ENCODE assay signal across 12 cellular contexts in genomic region chr6:136784271-136784664, GRCh38. TPM values are rescaled to one million over a fixed set of nuclear protein-coding genes. Genes with fewer than 3 reads are reported as not detected.
DNase-seq lines count a peak whose midpoint lies in the region; ATAC-seq and TF ChIP-seq lines count a peak whose summit lies in the region.
"Had no signal": no experiment of that assay in that cellular context is flagged by ENCODE, and none has a peak within 500 bp of the region (broad histone marks: within the 10 kb centered on the region; RNA-seq: fewer than 3 reads in every experiment).

No MANE protein-coding gene starts in this region.

- peak overlapping the region; percentile 71 to 91 (median 90) for H3K27ac Mint-ChIP-seq in CD4-positive, CD25-positive, alpha-beta regulatory T cell
- H3K27ac Mint-ChIP-seq in HFFc6: peak overlapping the region; percentile 69
- no peak overlapping the region for H3K27ac Mint-ChIP-seq in activated naive CD8-positive, alpha-beta T cell treated with anti-CD3 and anti-CD28 coated beads for 36 hours
- H3K27ac Mint-ChIP-seq in naive thymus-derived CD4-positive, alpha-beta T cell: peak overlapping the region in 3 of 9 donors; percentile 66 to 84 (median 76)
- H3K27ac Mint-ChIP-seq: mesothelial cell of epicardium had no signal

- no peaks in the 10 kb centered on the region for H3K27me3 ChIP-seq in CD4-positive, CD25-positive, alpha-beta regulatory T cell (ENCODE audit: control insufficient read depth, insufficient read depth, low read length)
- H3K27me3 ChIP-seq in naive thymus-derived CD4-positive, alpha-beta T cell (ENCODE audit: control insufficient read depth in 2 of 2, insufficient read depth in 2 of 2, low read length in 2 of 2): no peaks in the 10 kb centered on the region

- in situ Hi-C loops in KBM-7 (cut with MboI; ENCODE audit: low pct_unique_long_range_greater_than_20kb, low sequenced_read_pairs): loop anchor here (25.0 kb wide), 1 partner anchor 422 kb away; no protein-coding TSS in a partner anchor

- peaks cover 81% of the 10 kb centered on the region for H3K4me1 ChIP-seq in CD4-positive, CD25-positive, alpha-beta regulatory T cell (ENCODE audit: control insufficient read depth, insufficient read depth, low read length, poor library complexity, severe bottlenecking)
- peaks cover 38 to 62% of the 10 kb centered on the region in 2 donors for H3K4me1 ChIP-seq in naive thymus-derived CD4-positive, alpha-beta T cell (ENCODE audit: control insufficient read depth in 2 of 2, insufficient read depth in 2 of 2, low read length in 2 of 2)

- no peaks in the 10 kb centered on the region for H3K27me3 Mint-ChIP-seq in CD4-positive, CD25-positive, alpha-beta regulatory T cell
- no peaks in the 10 kb centered on the region; the same call in 1 of the 2 replicates for H3K27me3 Mint-ChIP-seq in HFFc6 (ENCODE audit: insufficient read depth)
- no peaks in the 10 kb centered on the region for H3K27me3 Mint-ChIP-seq in activated naive CD8-positive, alpha-beta T cell treated with anti-CD3 and anti-CD28 coated beads for 36 hours
- no peaks in the 10 kb centered on the region for H3K27me3 Mint-ChIP-seq in naive thymus-derived CD4-positive, alpha-beta T cell

- no peak for ATAC-seq in CD4-positive, CD25-positive, alpha-beta regulatory T cell (ENCODE audit: low read depth in 2 of 2)
- no peak for ATAC-seq in naive thymus-derived CD4-positive, alpha-beta T cell

- H3K4me3 ChIP-seq in CD4-positive, CD25-positive, alpha-beta regulatory T cell (ENCODE audit: low read depth, low read length): peak overlapping the region; percentile 51
- peak overlapping the region; percentile 31 for H3K4me3 ChIP-seq in naive thymus-derived CD4-positive, alpha-beta T cell (ENCODE audit: low read length)

- H3K36me3 ChIP-seq in CD4-positive, CD25-positive, alpha-beta regulatory T cell (ENCODE audit: control insufficient read depth, insufficient read depth, low read length): peaks cover 5% of the 10 kb centered on the region
- no peaks in the 10 kb centered on the region for H3K36me3 ChIP-seq in naive thymus-derived CD4-positive, alpha-beta T cell (ENCODE audit: control insufficient read depth in 2 of 3, insufficient read depth in 3 of 3, low read length in 3 of 3)

- intact Hi-C loops in naive thymus-derived CD4-positive, alpha-beta T cell (cut with micrococcal nuclease): no loop called here

- CTCF ChIA-PET in naive thymus-derived CD4-positive, alpha-beta T cell (lab: Charles Lee): interaction anchor here (1.9 kb wide), 1 partner anchor 8 kb away, joined by 11 read pairs; the partner anchor contains the start of gene MAP3K5

- peaks cover 27% of the 10 kb centered on the region for H3K36me3 Mint-ChIP-seq in CD4-positive, CD25-positive, alpha-beta regulatory T cell
- H3K36me3 Mint-ChIP-seq in HFFc6 (ENCODE audit: low read depth): peaks cover 17% of the 10 kb centered on the region
- H3K36me3 Mint-ChIP-seq in activated naive CD8-positive, alpha-beta T cell treated with anti-CD3 and anti-CD28 coated beads for 36 hours: peaks cover 16% of the 10 kb centered on the region
- H3K36me3 Mint-ChIP-seq in naive thymus-derived CD4-positive, alpha-beta T cell: peaks cover 0 to 42% (median 0%) of the 10 kb centered on the region in 5 donors

- POLR2A ChIA-PET in naive thymus-derived CD4-positive, alpha-beta T cell (lab: Charles Lee): interaction anchor here (0.8 to 1.5 kb wide), 3 partner anchors 8 to 68 kb away, joined by 3 to 6 read pairs (median 5); partner anchors contain the start of gene MAP3K5

- H3K9me3 Mint-ChIP-seq in CD4-positive, CD25-positive, alpha-beta regulatory T cell: peaks cover 0 to 3% (median 0%) of the 10 kb centered on the region in 7 donors
- H3K9me3 Mint-ChIP-seq in HFFc6: no peaks in the 10 kb centered on the region
- no peaks in the 10 kb centered on the region for H3K9me3 Mint-ChIP-seq in activated naive CD8-positive, alpha-beta T cell treated with anti-CD3 and anti-CD28 coated beads for 36 hours
- H3K9me3 Mint-ChIP-seq in naive thymus-derived CD4-positive, alpha-beta T cell: peaks cover 0 to 5% (median 0%) of the 10 kb centered on the region in 11 donors

- peak overlapping the region; percentile 99 for H3K27ac ChIP-seq in CD4-positive, CD25-positive, alpha-beta regulatory T cell (ENCODE audit: insufficient read depth, low read length, poor library complexity, severe bottlenecking)
- H3K27ac ChIP-seq in naive thymus-derived CD4-positive, alpha-beta T cell (ENCODE audit: low read depth, low read length): no peak overlapping the region

- peak overlapping the region; percentile 76 to 87 (median 80) for H3K4me3 Mint-ChIP-seq in CD4-positive, CD25-positive, alpha-beta regulatory T cell
- H3K4me3 Mint-ChIP-seq in HFFc6: no peak overlapping the region
- peak overlapping the region; percentile 30 for H3K4me3 Mint-ChIP-seq in activated naive CD8-positive, alpha-beta T cell treated with anti-CD3 and anti-CD28 coated beads for 36 hours
- peak overlapping the region in 8 of 10 donors; percentile 52 to 85 (median 58) for H3K4me3 Mint-ChIP-seq in naive thymus-derived CD4-positive, alpha-beta T cell
- H3K4me3 Mint-ChIP-seq: mesothelial cell of epicardium had no signal

- TF ChIP-seq CTCF in HFFc6 (IDR thresholded peaks at IDR 0.05): no peak

- no peak for DNase-seq in CD4-positive, CD25-positive, alpha-beta regulatory T cell
- no peak for DNase-seq in HFFc6
- no peak for DNase-seq in activated naive CD8-positive, alpha-beta T cell treated with anti-CD3 and anti-CD28 coated beads for 36 hours
- no peak for DNase-seq in naive thymus-derived CD4-positive, alpha-beta T cell
- DNase-seq in SKM-1 treated with dmso at 0.1 percent for 144 hours (lab: John Stamatoyannopoulos, UW; ENCODE audit: unreplicated experiment): no peak
- no peak for DNase-seq in KBM-7
- DNase-seq in ureter (ENCODE audit: low spot score): no peak
- no peak for DNase-seq in NCI-H2081 treated with DMSO at 0.1 percent for 48 hours (lab: John Stamatoyannopoulos, UW)
- DNase-seq: activated gamma-delta T cell, dermis blood vessel endothelial cell, NCI-H2081 had no signal

- peaks cover 43 to 93% (median 75%) of the 10 kb centered on the region in 4 donors for H3K4me1 Mint-ChIP-seq in CD4-positive, CD25-positive, alpha-beta regulatory T cell
- H3K4me1 Mint-ChIP-seq in HFFc6 (ENCODE audit: low read depth): peaks cover 64% of the 10 kb centered on the region
- H3K4me1 Mint-ChIP-seq in activated naive CD8-positive, alpha-beta T cell treated with anti-CD3 and anti-CD28 coated beads for 36 hours: peaks cover 56% of the 10 kb centered on the region
- peaks cover 53 to 80% (median 66%) of the 10 kb centered on the region in 7 donors for H3K4me1 Mint-ChIP-seq in naive thymus-derived CD4-positive, alpha-beta T cell

- no peaks in the 10 kb centered on the region for H3K9me3 ChIP-seq in CD4-positive, CD25-positive, alpha-beta regulatory T cell (ENCODE audit: control insufficient read depth in 2 of 2, low read length in 2 of 2)
- H3K9me3 ChIP-seq in naive thymus-derived CD4-positive, alpha-beta T cell (ENCODE audit: control insufficient read depth in 2 of 3, low read length in 3 of 3): no peaks in the 10 kb centered on the region

RNA-seq across cellular contexts. Expression of gene MAP3K5, which starts 8.0 kb away (rescaled TPM):
- total RNA-seq in CD4-positive, CD25-positive, alpha-beta regulatory T cell: 44.0 TPM
- 10 to 100 TPM; 14.4 to 25.9 (median 17.9) TPM for polyA plus RNA-seq in CD4-positive, CD25-positive, alpha-beta regulatory T cell
- total RNA-seq in HFFc6 (2021; fragmentation: NEBNext Ultra II Directional; extraction: Animal tissue kit (Norgen Biotek cat#: 25700)): 10 to 100 TPM; 11.9 to 22.2 (median 19.1) TPM
- 1 to 10 TPM; 3.5 to 3.9 TPM for total RNA-seq in activated naive CD8-positive, alpha-beta T cell treated with anti-CD3 and anti-CD28 coated beads for 36 hours
- 10 to 100 TPM; 12.9 to 32.5 (median 14.0) TPM for total RNA-seq in naive thymus-derived CD4-positive, alpha-beta T cell
- 1 to 10 TPM; 2.6 to 3.6 TPM for polyA plus RNA-seq in naive thymus-derived CD4-positive, alpha-beta T cell
- total RNA-seq in ureter: 54.6 TPM

RNA-seq across cellular contexts. Expression of gene PEX7, which starts 38.1 kb away (rescaled TPM):
- total RNA-seq in CD4-positive, CD25-positive, alpha-beta regulatory T cell: 4.1 TPM
- polyA plus RNA-seq in CD4-positive, CD25-positive, alpha-beta regulatory T cell: 1 to 10 TPM; 4.8 to 9.4 (median 6.3) TPM
- total RNA-seq in HFFc6 (2021; fragmentation: NEBNext Ultra II Directional; extraction: Animal tissue kit (Norgen Biotek cat#: 25700)): 1 to 10 TPM; 6.4 to 7.6 (median 7.3) TPM
- total RNA-seq in activated naive CD8-positive, alpha-beta T cell treated with anti-CD3 and anti-CD28 coated beads for 36 hours: 1 to 10 TPM; 4.7 to 6.1 TPM
- total RNA-seq in naive thymus-derived CD4-positive, alpha-beta T cell: 1 to 10 TPM; 4.0 to 6.2 (median 5.4) TPM
- 1 to 10 TPM; 6.1 to 6.6 TPM for polyA plus RNA-seq in naive thymus-derived CD4-positive, alpha-beta T cell
- 10.7 TPM for total RNA-seq in ureter
